In genomic region chr1:118340928-118341905, GRCh38 we compare ENCODE assay signal across 33 cellular contexts.
DNase-seq lines count a peak whose midpoint lies in the region; ATAC-seq, FAIRE-seq and TF ChIP-seq lines count a peak whose summit lies in the region.
"Had no signal": no experiment of that assay in that cellular context is flagged by ENCODE, and none has a peak within 500 bp of the region (broad histone marks: within the 10 kb centered on the region; RNA-seq: fewer than 3 reads in every experiment).

No MANE protein-coding gene starts in this region.

- TF ChIP-seq CTCF in OCI-LY1 (IDR thresholded peaks at IDR 0.05; ENCODE audit: low read length) = no peak
- no peak for TF ChIP-seq CTCF in fibroblast of lung (conservative IDR thresholded peaks at IDR 0.05 in 1 of 2, IDR thresholded peaks at IDR 0.05 in 1 of 2; ENCODE audit: low read depth in 1 of 2, low read length in 2 of 2)
- no peak for TF ChIP-seq CTCF in activated CD8-positive, alpha-beta T cell treated with anti-CD3 and anti-CD28 coated beads for 36 hours (IDR thresholded peaks at IDR 0.05)

- H3K27ac Mint-ChIP-seq in activated CD8-positive, alpha-beta T cell treated with anti-CD3 and anti-CD28 coated beads for 36 hours = no peak overlapping the region
- H3K27ac Mint-ChIP-seq: activated naive CD4-positive, alpha-beta T cell treated with anti-CD3 and anti-CD28 coated beads, Interleukin-2, amount 10 ng/mL, durations not matched to agents 7 days and 5 days; activated T-helper 1 cell treated with anti-CD3 and anti-CD28 coated beads, Interleukin-12 subunit alpha, Interleukin-12 subunit beta, Interleukin-2, Interleukin-4 antibody, amounts not matched to agents 30 ng/mL and 10 ng/mL and 1 ng/mL, durations not matched to agents 14 hours and 24 hours and 36 hours; brain; CD4-positive, CD25-positive, alpha-beta regulatory T cell; immature natural killer cell; natural killer cell had no signal

- H3K9me3 ChIP-seq in OCI-LY1 (ENCODE audit: low read length) = no peaks in the 10 kb centered on the region
- H3K9me3 ChIP-seq in fibroblast of lung (ENCODE audit: control insufficient read depth, insufficient read depth, low read depth, low read length) = no peaks in the 10 kb centered on the region
- H3K9me3 ChIP-seq: adrenal gland, mucosa of descending colon, SK-N-SH, upper lobe of right lung had no signal

- CTCF ChIA-PET in activated CD8-positive, alpha-beta T cell treated with anti-CD3 and anti-CD28 coated beads for 36 hours (lab: Charles Lee) = no interaction called here

- no peak overlapping the region for H3K4me3 Mint-ChIP-seq in activated CD8-positive, alpha-beta T cell treated with anti-CD3 and anti-CD28 coated beads for 36 hours
- H3K4me3 Mint-ChIP-seq: activated naive CD4-positive, alpha-beta T cell treated with anti-CD3 and anti-CD28 coated beads, Interleukin-2, amount 10 ng/mL, durations not matched to agents 7 days and 5 days; activated T-helper 1 cell treated with anti-CD3 and anti-CD28 coated beads, Interleukin-12 subunit alpha, Interleukin-12 subunit beta, Interleukin-2, Interleukin-4 antibody, amounts not matched to agents 30 ng/mL and 10 ng/mL and 1 ng/mL, durations not matched to agents 14 hours and 24 hours and 36 hours; brain; CD4-positive, CD25-positive, alpha-beta regulatory T cell; immature natural killer cell; natural killer cell had no signal

- H2AFZ ChIP-seq in OCI-LY1 (ENCODE audit: low read length) (no peak overlapping the region), fibroblast of lung (ENCODE audit: low read length) (no peak overlapping the region)

- no peak overlapping the region for H3K4me3 ChIP-seq in OCI-LY1 (ENCODE audit: low read depth, low read length, poor library complexity, severe bottlenecking)
- no peak overlapping the region for H3K4me3 ChIP-seq in fibroblast of lung (replicated peaks in 1 of 4; ENCODE audit: control extremely low read depth in 1 of 4, insufficient read depth in 1 of 4, low read depth in 3 of 4, low read length in 4 of 4)
- H3K4me3 ChIP-seq: adrenal gland, mucosa of descending colon, upper lobe of right lung had no signal

- H3K27me3 ChIP-seq in OCI-LY1 (ENCODE audit: insufficient read depth, low read length) (no peaks in the 10 kb centered on the region), fibroblast of lung (ENCODE audit: control insufficient read depth, insufficient read depth, low read length) (no peaks in the 10 kb centered on the region)
- H3K27me3 ChIP-seq: adrenal gland, upper lobe of right lung had no signal

- H3K36me3 ChIP-seq in OCI-LY1 (ENCODE audit: insufficient read depth, low read length) = no peaks in the 10 kb centered on the region
- no peaks in the 10 kb centered on the region for H3K36me3 ChIP-seq in fibroblast of lung (ENCODE audit: control insufficient read depth, insufficient read depth, low read length)
- H3K36me3 ChIP-seq: adrenal gland, upper lobe of right lung had no signal

- H4K20me1 ChIP-seq in OCI-LY1 (ENCODE audit: insufficient read depth, low read length) (no peaks in the 10 kb centered on the region), fibroblast of lung (ENCODE audit: control insufficient read depth, extremely low read depth, insufficient read depth, low read length) (no peaks in the 10 kb centered on the region)

- no peaks in the 10 kb centered on the region for H3K27me3 Mint-ChIP-seq in activated CD8-positive, alpha-beta T cell treated with anti-CD3 and anti-CD28 coated beads for 36 hours
- H3K27me3 Mint-ChIP-seq: activated naive CD4-positive, alpha-beta T cell treated with anti-CD3 and anti-CD28 coated beads, Interleukin-2, amount 10 ng/mL, durations not matched to agents 7 days and 5 days; CD4-positive, CD25-positive, alpha-beta regulatory T cell had no signal

- ATAC-seq in GM21381 (IDR thresholded peaks at IDR 0.05; ENCODE audit: unreplicated experiment) = no peak
- no peak for ATAC-seq in activated CD8-positive, alpha-beta T cell treated with anti-CD3 and anti-CD28 coated beads for 36 hours
- ATAC-seq: left colon, mucosa of descending colon, natural killer cell, upper lobe of right lung had no signal

- H3K79me2 ChIP-seq in OCI-LY1 (ENCODE audit: insufficient read depth, low read length) (no peaks in the 10 kb centered on the region), fibroblast of lung (ENCODE audit: control insufficient read depth, insufficient read depth, low read length) (no peaks in the 10 kb centered on the region)

- intact Hi-C loops in activated CD8-positive, alpha-beta T cell treated with anti-CD3 and anti-CD28 coated beads for 36 hours (cut with micrococcal nuclease) = no loop called here

- no peaks in the 10 kb centered on the region for H3K4me1 Mint-ChIP-seq in activated CD8-positive, alpha-beta T cell treated with anti-CD3 and anti-CD28 coated beads for 36 hours (ENCODE audit: low read depth)
- H3K4me1 Mint-ChIP-seq: activated naive CD4-positive, alpha-beta T cell treated with anti-CD3 and anti-CD28 coated beads, Interleukin-2, amount 10 ng/mL, durations not matched to agents 7 days and 5 days; CD4-positive, CD25-positive, alpha-beta regulatory T cell; immature natural killer cell; natural killer cell had no signal

- H3K4me1 ChIP-seq in OCI-LY1 (ENCODE audit: insufficient read depth, low read length, severe bottlenecking) (peaks cover 74% of the 10 kb centered on the region), fibroblast of lung (ENCODE audit: control insufficient read depth, extremely low read depth, insufficient read depth, low read length) (no peaks in the 10 kb centered on the region)
- H3K4me1 ChIP-seq: adrenal gland, upper lobe of right lung had no signal

- no peaks in the 10 kb centered on the region for H3K36me3 Mint-ChIP-seq in activated CD8-positive, alpha-beta T cell treated with anti-CD3 and anti-CD28 coated beads for 36 hours (ENCODE audit: low read depth)
- H3K36me3 Mint-ChIP-seq: activated naive CD4-positive, alpha-beta T cell treated with anti-CD3 and anti-CD28 coated beads, Interleukin-2, amount 10 ng/mL, durations not matched to agents 7 days and 5 days; brain; CD4-positive, CD25-positive, alpha-beta regulatory T cell; natural killer cell had no signal

- DNase-seq in NCI-H1417 (lab: John Stamatoyannopoulos, UW) (peak in 2 of 3 experiments; percentile 1 to 32), NCI-H1417 treated with DMSO at 0.1 percent for 48 hours (lab: John Stamatoyannopoulos, UW) (no peak), fibroblast of lung (ENCODE audit: low read depth in 2 of 2) (peak in 1 of 2 donors; percentile 30), urothelium cell line (ENCODE audit: low spot score) (no peak), GM03348 (ENCODE audit: low spot score) (no peak)
- no peak for DNase-seq in activated CD8-positive, alpha-beta T cell treated with anti-CD3 and anti-CD28 coated beads for 36 hours
- DNase-seq: activated CD4-positive, CD25-positive, alpha-beta regulatory T cell; activated CD8-positive, alpha-beta memory T cell treated with anti-CD3 and anti-CD28 coated beads, Interleukin-2, amount 50 U/mL, for 48 hours; activated naive CD4-positive, alpha-beta T cell treated with anti-CD3 and anti-CD28 coated beads, Interleukin-2, amount 10 ng/mL, durations not matched to agents 7 days and 5 days; adrenal gland; CD4-positive, CD25-positive, alpha-beta regulatory T cell; cerebellar nuclear complex; HCEC 1CT; immature natural killer cell; KBM-7; left colon; mammary epithelial cell; mucosa of descending colon; natural killer cell; NCI-H1105; NCI-H2029 treated with DMSO at 0.1 percent for 48 hours; NCI-H774; OCI-M1; SK-N-SH; stimulated activated naive CD4-positive, alpha-beta T cell; upper lobe of right lung had no signal

- POLR2A ChIA-PET in activated CD8-positive, alpha-beta T cell treated with anti-CD3 and anti-CD28 coated beads for 36 hours (lab: Charles Lee) = no interaction called here

- H3F3A ChIP-seq in OCI-LY1 (ENCODE audit: insufficient read depth, low read length) = no peaks in the 10 kb centered on the region

- H3K9me2 ChIP-seq in OCI-LY1 (ENCODE audit: low read depth, low read length) = no peaks in the 10 kb centered on the region
- H3K9me2 ChIP-seq: SK-N-SH had no signal

- H3K9me3 Mint-ChIP-seq in activated CD8-positive, alpha-beta T cell treated with anti-CD3 and anti-CD28 coated beads for 36 hours = no peaks in the 10 kb centered on the region
- H3K9me3 Mint-ChIP-seq: activated T-helper 1 cell treated with anti-CD3 and anti-CD28 coated beads, Interleukin-12 subunit alpha, Interleukin-12 subunit beta, Interleukin-2, Interleukin-4 antibody, amounts not matched to agents 30 ng/mL and 10 ng/mL and 1 ng/mL, durations not matched to agents 14 hours and 24 hours and 36 hours; brain had no signal

- H3K9ac ChIP-seq in OCI-LY1 (ENCODE audit: low read length) (no peak overlapping the region; the same call in 1 of the 2 replicates), fibroblast of lung (ENCODE audit: insufficient read depth, low read length) (no peak overlapping the region)
- H3K9ac ChIP-seq: SK-N-SH had no signal

- H3K27ac ChIP-seq in OCI-LY1 (ENCODE audit: low read depth, low read length, poor library complexity, severe bottlenecking) = peak overlapping the region; percentile 54
- no peak overlapping the region for H3K27ac ChIP-seq in fibroblast of lung (ENCODE audit: insufficient read depth, low read length)
- H3K27ac ChIP-seq: 22Rv1, adrenal gland, HL-60, RWPE1, upper lobe of right lung had no signal

- no peak overlapping the region; the same call in 1 of the 2 replicates for H3K4me2 ChIP-seq in OCI-LY1 (ENCODE audit: low read length)
- H3K4me2 ChIP-seq in fibroblast of lung (ENCODE audit: extremely low read depth, insufficient read depth, low read length) = peak overlapping the region; percentile 8
- H3K4me2 ChIP-seq: SK-N-SH had no signal

- FAIRE-seq in urothelium cell line (lab: Jason Lieb, UNC) = peak; percentile 46

Comparison
In these comparisons a context has a peak if more than half of its experiments do, and no peak if none do; other contexts are left out.
1. DNase-seq: peak in NCI-H1417 (2 of 3); none in NCI-H1417 treated with DMSO at 0.1 percent for 48 hours (single experiment), urothelium cell line (single experiment), activated CD8-positive, alpha-beta T cell treated with anti-CD3 and anti-CD28 coated beads for 36 hours (single experiment) and GM03348 (single experiment).